Comparison of ENCODE assay signal across 13 cellular contexts in the genomic region with DNA sequence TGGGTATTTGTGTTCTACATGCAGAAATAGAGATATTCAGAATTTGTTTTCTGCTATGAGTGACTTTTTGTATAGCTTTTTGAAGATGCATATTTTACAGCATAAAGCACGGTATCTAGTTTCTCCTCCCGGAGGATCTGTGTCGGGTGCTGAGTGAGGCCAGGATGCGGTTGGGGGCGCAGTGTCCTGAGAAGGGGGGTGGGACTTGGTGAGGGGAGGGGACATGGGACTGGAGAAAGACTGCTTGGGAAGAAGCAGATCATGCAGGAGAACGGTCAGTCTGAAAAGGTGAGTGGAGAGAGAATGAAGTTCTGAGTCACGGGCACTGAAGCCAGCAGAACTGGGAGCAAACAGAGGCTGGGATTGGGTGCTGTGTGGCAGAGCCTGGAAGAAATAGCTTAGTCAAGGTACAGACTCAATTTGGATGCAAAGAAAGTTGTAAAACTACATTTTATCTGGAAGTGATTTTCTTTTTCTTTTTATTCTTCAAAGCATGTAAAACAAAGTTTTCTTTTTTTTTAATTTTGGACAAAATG.
"Had no signal": no experiment of that assay in that cellular context is flagged by ENCODE, and none has a peak within 500 bp of the region (broad histone marks: within the 10 kb centered on the region; RNA-seq: fewer than 3 reads in every experiment).

No MANE protein-coding gene starts in this region.

- H3K27ac Mint-ChIP-seq: activated naive CD4-positive, alpha-beta T cell treated with anti-CD3 and anti-CD28 coated beads, Interleukin-2, amount 10 ng/mL, durations not matched to agents 7 days and 5 days; memory B cell; natural killer cell treated with Interleukin-12 subunit alpha and Interleukin-12 subunit beta and Interleukin-15 and Interleukin-18, amount 100 ng/mL, for 72 hours had no signal

- H3K27ac ChIP-seq: gastroesophageal sphincter, left ventricle myocardium inferior had no signal

- H3K36me3 ChIP-seq: gastroesophageal sphincter, left ventricle myocardium inferior had no signal

- H3K4me3 Mint-ChIP-seq: activated naive CD4-positive, alpha-beta T cell treated with anti-CD3 and anti-CD28 coated beads, Interleukin-2, amount 10 ng/mL, durations not matched to agents 7 days and 5 days; memory B cell; natural killer cell treated with Interleukin-12 subunit alpha and Interleukin-12 subunit beta and Interleukin-15 and Interleukin-18, amount 100 ng/mL, for 72 hours had no signal

- DNase-seq: activated CD4-positive, alpha-beta T cell treated with anti-CD3 and anti-CD28 coated beads for 1 hour; activated CD4-positive, alpha-beta T cell treated with anti-CD3 and anti-CD28 coated beads, Interleukin-2, amount 50 U/mL, for 4 hours; activated naive CD4-positive, alpha-beta T cell treated with anti-CD3 and anti-CD28 coated beads, Interleukin-2, amount 10 ng/mL, durations not matched to agents 7 days and 5 days; activated T-cell treated with anti-CD3 and anti-CD28 coated beads for 4 hours; islet precursor cell; left ventricle myocardium inferior; stimulated activated CD4-positive, alpha-beta T cell treated with anti-CD3 and anti-CD28 coated beads, Interleukin-12 subunit alpha, Interleukin-12 subunit beta, amount 100 ng/mL, for 4 hours; stimulated activated CD4-positive, alpha-beta T cell treated with anti-CD3 and anti-CD28 coated beads, Interleukin-2, amount 100 ng/mL, for 24 hours had no signal

- H3K4me1 ChIP-seq: gastroesophageal sphincter had no signal

- H3K9me3 ChIP-seq: gastroesophageal sphincter, left ventricle myocardium inferior had no signal

- H3K4me3 ChIP-seq: gastroesophageal sphincter, left ventricle myocardium inferior had no signal

- H3K27me3 ChIP-seq: gastroesophageal sphincter had no signal

- H3K4me1 Mint-ChIP-seq: memory B cell had no signal

- FAIRE-seq: astrocyte, colon had no signal

- ATAC-seq: natural killer cell treated with Interleukin-12 subunit alpha and Interleukin-12 subunit beta and Interleukin-15 and Interleukin-18, amount 100 ng/mL, for 72 hours had no signal
